Comparison of ENCODE assay signal across 1 cellular context in the genomic region with DNA sequence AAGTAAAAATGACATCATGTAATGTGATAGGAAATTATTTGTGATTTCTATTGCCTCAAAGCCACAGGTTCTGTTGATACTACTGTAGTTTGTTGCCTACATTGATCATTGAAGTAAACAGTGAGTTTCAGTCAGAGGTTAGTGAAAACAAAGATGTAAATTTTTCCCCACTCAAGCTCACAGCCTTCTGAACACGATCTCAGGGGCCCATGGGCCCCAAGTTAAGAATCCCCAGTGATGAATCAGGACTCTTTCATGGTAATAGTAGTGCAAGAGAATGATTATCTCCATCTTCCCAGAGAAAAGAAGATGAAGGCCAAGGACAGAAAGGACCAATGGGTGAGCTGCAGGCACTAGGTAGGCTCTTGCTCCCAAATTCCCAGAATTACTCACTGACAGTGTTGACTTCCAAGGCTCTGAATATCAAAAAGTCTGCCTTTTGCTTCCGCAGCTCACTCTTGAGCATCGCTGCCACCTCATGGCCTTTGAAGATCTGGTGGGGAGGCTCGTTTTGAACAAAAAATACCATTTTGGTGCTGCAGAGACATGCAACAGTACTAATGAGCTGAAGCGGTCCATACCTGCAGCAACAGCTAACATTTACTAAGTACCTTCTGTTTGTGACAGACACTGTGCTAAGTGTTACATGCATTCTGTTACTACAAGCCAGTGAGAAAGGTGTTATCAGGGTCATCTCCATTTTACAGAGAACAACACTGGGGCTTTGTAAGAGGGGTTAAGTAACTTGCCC.
TF ChIP-seq lines count a peak whose summit lies in the region.

No MANE protein-coding gene starts in this region.

TF ChIP-seq in Ishikawa, 13 proteins besides CTCF, POLR2A, EP300 and RAD21 (continued from another document):
- TF ChIP-seq, protein P1, sequence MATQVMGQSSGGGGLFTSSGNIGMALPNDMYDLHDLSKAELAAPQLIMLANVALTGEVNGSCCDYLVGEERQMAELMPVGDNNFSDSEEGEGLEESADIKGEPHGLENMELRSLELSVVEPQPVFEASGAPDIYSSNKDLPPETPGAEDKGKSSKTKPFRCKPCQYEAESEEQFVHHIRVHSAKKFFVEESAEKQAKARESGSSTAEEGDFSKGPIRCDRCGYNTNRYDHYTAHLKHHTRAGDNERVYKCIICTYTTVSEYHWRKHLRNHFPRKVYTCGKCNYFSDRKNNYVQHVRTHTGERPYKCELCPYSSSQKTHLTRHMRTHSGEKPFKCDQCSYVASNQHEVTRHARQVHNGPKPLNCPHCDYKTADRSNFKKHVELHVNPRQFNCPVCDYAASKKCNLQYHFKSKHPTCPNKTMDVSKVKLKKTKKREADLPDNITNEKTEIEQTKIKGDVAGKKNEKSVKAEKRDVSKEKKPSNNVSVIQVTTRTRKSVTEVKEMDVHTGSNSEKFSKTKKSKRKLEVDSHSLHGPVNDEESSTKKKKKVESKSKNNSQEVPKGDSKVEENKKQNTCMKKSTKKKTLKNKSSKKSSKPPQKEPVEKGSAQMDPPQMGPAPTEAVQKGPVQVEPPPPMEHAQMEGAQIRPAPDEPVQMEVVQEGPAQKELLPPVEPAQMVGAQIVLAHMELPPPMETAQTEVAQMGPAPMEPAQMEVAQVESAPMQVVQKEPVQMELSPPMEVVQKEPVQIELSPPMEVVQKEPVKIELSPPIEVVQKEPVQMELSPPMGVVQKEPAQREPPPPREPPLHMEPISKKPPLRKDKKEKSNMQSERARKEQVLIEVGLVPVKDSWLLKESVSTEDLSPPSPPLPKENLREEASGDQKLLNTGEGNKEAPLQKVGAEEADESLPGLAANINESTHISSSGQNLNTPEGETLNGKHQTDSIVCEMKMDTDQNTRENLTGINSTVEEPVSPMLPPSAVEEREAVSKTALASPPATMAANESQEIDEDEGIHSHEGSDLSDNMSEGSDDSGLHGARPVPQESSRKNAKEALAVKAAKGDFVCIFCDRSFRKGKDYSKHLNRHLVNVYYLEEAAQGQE (IDR thresholded peaks at IDR 0.05; ENCODE audit: low read depth) = no peak
- TF ChIP-seq TAF1 (IDR thresholded peaks at IDR 0.05; ENCODE audit: low read depth) = no peak
- TF ChIP-seq, protein P2, sequence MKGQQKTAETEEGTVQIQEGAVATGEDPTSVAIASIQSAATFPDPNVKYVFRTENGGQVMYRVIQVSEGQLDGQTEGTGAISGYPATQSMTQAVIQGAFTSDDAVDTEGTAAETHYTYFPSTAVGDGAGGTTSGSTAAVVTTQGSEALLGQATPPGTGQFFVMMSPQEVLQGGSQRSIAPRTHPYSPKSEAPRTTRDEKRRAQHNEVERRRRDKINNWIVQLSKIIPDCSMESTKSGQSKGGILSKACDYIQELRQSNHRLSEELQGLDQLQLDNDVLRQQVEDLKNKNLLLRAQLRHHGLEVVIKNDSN (IDR thresholded peaks at IDR 0.05) = no peak
- TF ChIP-seq YY1 (IDR thresholded peaks at IDR 0.05; ENCODE audit: low read depth) = no peak
- TF ChIP-seq, protein P3, sequence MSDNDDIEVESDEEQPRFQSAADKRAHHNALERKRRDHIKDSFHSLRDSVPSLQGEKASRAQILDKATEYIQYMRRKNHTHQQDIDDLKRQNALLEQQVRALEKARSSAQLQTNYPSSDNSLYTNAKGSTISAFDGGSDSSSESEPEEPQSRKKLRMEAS (IDR thresholded peaks at IDR 0.05) = no peak
TF ChIP-seq in Ishikawa: peak in this region for 0.
